Comparison of ENCODE assay signal across 8 cellular contexts in the genomic region with DNA sequence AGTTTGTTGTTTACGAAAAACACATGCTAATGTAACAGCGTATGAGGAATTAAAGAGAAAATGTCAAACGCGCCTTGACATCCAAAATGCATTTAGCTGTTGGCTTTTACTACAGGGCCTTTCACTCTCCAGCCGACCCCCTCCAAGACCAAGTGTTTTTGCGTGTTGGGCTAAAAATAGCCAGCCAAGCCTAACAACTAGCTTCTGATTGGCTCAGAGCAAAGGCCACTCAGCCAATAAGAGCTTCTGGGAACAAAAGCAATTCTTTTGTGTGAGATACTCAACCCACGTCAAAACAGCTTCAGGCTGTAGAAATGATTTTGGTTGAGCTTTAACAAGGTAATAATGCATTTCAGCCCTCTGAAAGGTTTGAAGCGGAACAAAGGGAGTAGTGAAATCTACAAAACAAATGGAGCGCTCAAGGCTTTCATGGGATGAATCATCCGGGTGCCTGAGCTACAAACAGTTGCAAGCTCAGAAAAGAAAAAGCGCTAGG.
DNase-seq lines count a peak whose midpoint lies in the region; ATAC-seq and TF ChIP-seq lines count a peak whose summit lies in the region.

No MANE protein-coding gene starts in this region.

- no peaks in the 10 kb centered on the region for H3K36me3 ChIP-seq in GM06990 (ENCODE audit: control insufficient read depth, insufficient read depth, low read length)
- no peaks in the 10 kb centered on the region for H3K36me3 ChIP-seq in Loucy (ENCODE audit: insufficient read depth, low read length)
- no peaks in the 10 kb centered on the region for H3K36me3 ChIP-seq in neuron (ENCODE audit: insufficient read depth, low read length)

- peak overlapping the region; percentile 49 for H3K9ac ChIP-seq in Loucy (ENCODE audit: low read depth, low read length, poor library complexity, severe bottlenecking)

- DNase-seq in GM06990 (ENCODE audit: extremely low read depth, insufficient read length) = peak; percentile 7
- peak in 1 of 2 donors; percentile 8 for DNase-seq in activated naive CD4-positive, alpha-beta T cell treated with anti-CD3 and anti-CD28 coated beads, Interleukin-2, amount 50 U/mL, for 72 hours (ENCODE audit: low spot score in 2 of 2)
- DNase-seq in germinal center (ENCODE audit: low spot score) = peak; percentile 60
- no peak for DNase-seq in NCI-H1694 treated with DMSO at 0.1 percent for 48 hours (lab: John Stamatoyannopoulos, UW)
- no peak for DNase-seq in NCI-H2081 treated with DMSO at 0.1 percent for 48 hours (lab: John Stamatoyannopoulos, UW)

- H3K9me2 ChIP-seq in Loucy (replicated peaks; ENCODE audit: low read depth, low read length) = no peaks in the 10 kb centered on the region

- no peaks in the 10 kb centered on the region for H3K9me3 Mint-ChIP-seq in activated naive CD4-positive, alpha-beta T cell treated with anti-CD3 and anti-CD28 coated beads, Interleukin-2, amount 50 U/mL, for 72 hours

- peak overlapping the region; percentile 29 for H3K4me3 ChIP-seq in GM06990 (replicated peaks; ENCODE audit: low read depth, low read length)
- H3K4me3 ChIP-seq in Loucy (ENCODE audit: low read length, poor library complexity, severe bottlenecking) = peak overlapping the region; percentile 69
- peak overlapping the region; percentile 42 for H3K4me3 ChIP-seq in neuron (ENCODE audit: low read length)

- H3K4me1 ChIP-seq in Loucy (ENCODE audit: insufficient read depth, low read length, poor library complexity, severe bottlenecking) (peaks cover 9% of the 10 kb centered on the region), neuron (ENCODE audit: insufficient read depth, low read length) (peaks cover 29% of the 10 kb centered on the region)

- TF ChIP-seq CTCF in GM06990 (IDR thresholded peaks at IDR 0.05; ENCODE audit: insufficient read depth, low read length, poor library complexity, severe bottlenecking) = no peak
- TF ChIP-seq CTCF in Loucy (conservative IDR thresholded peaks at IDR 0.05; ENCODE audit: low read length) = no peak

- peak; percentile 60 for ATAC-seq in GM21717 (IDR thresholded peaks at IDR 0.05; ENCODE audit: unreplicated experiment)
- ATAC-seq in activated naive CD4-positive, alpha-beta T cell treated with anti-CD3 and anti-CD28 coated beads, Interleukin-2, amount 50 U/mL, for 72 hours = peak; percentile 64 to 80

- peak overlapping the region in 1 of 2 donors; percentile 66 for H3K27ac Mint-ChIP-seq in activated naive CD4-positive, alpha-beta T cell treated with anti-CD3 and anti-CD28 coated beads, Interleukin-2, amount 50 U/mL, for 72 hours

- H2AFZ ChIP-seq in Loucy (ENCODE audit: low read length) (peak overlapping the region; percentile 96), neuron (ENCODE audit: low read depth, low read length) (peak overlapping the region; percentile 6)

- H3K36me3 Mint-ChIP-seq in activated naive CD4-positive, alpha-beta T cell treated with anti-CD3 and anti-CD28 coated beads, Interleukin-2, amount 50 U/mL, for 72 hours = no peaks in the 10 kb centered on the region

- no peaks in the 10 kb centered on the region for H3F3A ChIP-seq in Loucy (ENCODE audit: low read depth)

- H3K9me3 ChIP-seq in Loucy (ENCODE audit: insufficient read depth, low read depth, low read length) (no peaks in the 10 kb centered on the region), neuron (ENCODE audit: low read length) (no peaks in the 10 kb centered on the region)

- no peaks in the 10 kb centered on the region for H3K79me2 ChIP-seq in Loucy (ENCODE audit: insufficient read depth, low read length)

- no peaks in the 10 kb centered on the region for H4K20me1 ChIP-seq in Loucy (ENCODE audit: insufficient read depth, low read length, poor library complexity, severe bottlenecking)

- H3K27me3 ChIP-seq in GM06990 (replicated peaks; ENCODE audit: control insufficient read depth, insufficient read depth, low read length) = no peaks in the 10 kb centered on the region
- no peaks in the 10 kb centered on the region for H3K27me3 ChIP-seq in Loucy (ENCODE audit: insufficient read depth, low read length, poor library complexity, severe bottlenecking)
- H3K27me3 ChIP-seq in neuron (ENCODE audit: insufficient read depth, low read length) = no peaks in the 10 kb centered on the region

- peak overlapping the region; percentile 67 for H3K4me2 ChIP-seq in Loucy (ENCODE audit: low read depth, low read length, poor library complexity, severe bottlenecking)

Comparison
In these comparisons a context has a peak if more than half of its experiments do, and no peak if none do; other contexts are left out.
1. DNase-seq: peak in GM06990 (single experiment) and germinal center (single experiment); none in NCI-H1694 treated with DMSO at 0.1 percent for 48 hours (single experiment) and NCI-H2081 treated with DMSO at 0.1 percent for 48 hours (single experiment).
2. Peak in every context shown above with its lines, with median percentiles within 50 percentile points of each other: H3K4me3 ChIP-seq.